In genomic region chr12:46371718-46372130, GRCh38 we compare ENCODE assay signal across 8 cellular contexts. TPM values are rescaled to one million over a fixed set of nuclear protein-coding genes. Genes with fewer than 3 reads are reported as not detected.
A peak's percentile ranks its signal among the peaks of the same experiment; 100 is the strongest.
DNase-seq lines count a peak whose midpoint lies in the region; ATAC-seq and TF ChIP-seq lines count a peak whose summit lies in the region.

No MANE protein-coding gene starts in this region.

- peak overlapping the region; percentile 97 to 100 (median 99) for H3K4me3 Mint-ChIP-seq in CD8-positive, alpha-beta memory T cell

- no peaks in the 10 kb centered on the region for H3K9me3 ChIP-seq in CD8-positive, alpha-beta memory T cell (ENCODE audit: low read length)

- H3K4me1 Mint-ChIP-seq in CD8-positive, alpha-beta memory T cell = peaks cover 59 to 62% (median 61%) of the 10 kb centered on the region in 3 donors

- peak overlapping the region; percentile 95 to 100 (median 99) for H3K27ac Mint-ChIP-seq in CD8-positive, alpha-beta memory T cell

- intact Hi-C loops in sciatic nerve (cut with DNase I) = no loop called here

- H3K4me1 ChIP-seq in CD8-positive, alpha-beta memory T cell (ENCODE audit: insufficient read depth, low read length) = peaks cover 54% of the 10 kb centered on the region

- no peak for TF ChIP-seq CTCF in RWPE1 (conservative IDR thresholded peaks at IDR 0.05; ENCODE audit: low read depth)

- no peaks in the 10 kb centered on the region for H3K27me3 ChIP-seq in CD8-positive, alpha-beta memory T cell (ENCODE audit: insufficient read depth, low read length, poor library complexity, severe bottlenecking)

- POLR2A ChIA-PET in CD8-positive, alpha-beta memory T cell (lab: Charles Lee) = interaction anchor here (0.7 to 2.5 kb wide), 10 partner anchors 11 to 644 kb away, joined by 3 to 20 read pairs (median 4); partner anchors contain the start of gene SLC38A1
- POLR2A ChIA-PET in RWPE1 (lab: Yijun Ruan, JAX; ENCODE audit: low non-redundant PET) = interaction anchor here (0.6 to 1.0 kb wide), 3 partner anchors 110 to 184 kb away, joined by 3 to 4 read pairs (median 3); no protein-coding TSS in a partner anchor

- H3K36me3 ChIP-seq in CD8-positive, alpha-beta memory T cell (ENCODE audit: insufficient read depth, low read length) = peaks cover 30% of the 10 kb centered on the region

- H3K27ac ChIP-seq in CD8-positive, alpha-beta memory T cell (ENCODE audit: low read depth, low read length) = peak overlapping the region; percentile 92
- H3K27ac ChIP-seq in RWPE1 = peak overlapping the region; percentile 98
- H3K27ac ChIP-seq in angular gyrus (ENCODE audit: low read depth, low read length) = peak overlapping the region; percentile 99

- H3K36me3 Mint-ChIP-seq in CD8-positive, alpha-beta memory T cell = peaks cover 8 to 57% (median 13%) of the 10 kb centered on the region in 3 donors

- peaks cover 0 to 16% of the 10 kb centered on the region in 2 donors for H3K27me3 Mint-ChIP-seq in CD8-positive, alpha-beta memory T cell

- H3K4me3 ChIP-seq in CD8-positive, alpha-beta memory T cell (ENCODE audit: low read length) = peak overlapping the region; percentile 90

- ATAC-seq in GM19455 (IDR thresholded peaks at IDR 0.05; ENCODE audit: unreplicated experiment) (peak; percentile 24), HG03565 (IDR thresholded peaks at IDR 0.05; ENCODE audit: unreplicated experiment) (peak; percentile 2), sciatic nerve (peak; percentile 58)

- CTCF ChIA-PET in CD8-positive, alpha-beta memory T cell (lab: Charles Lee) = interaction anchor here (0.8 to 1.6 kb wide), 4 partner anchors 12 to 381 kb away, joined by 3 to 4 read pairs (median 4); no protein-coding TSS in a partner anchor
- CTCF ChIA-PET in RWPE1 (lab: Yijun Ruan, JAX) = interaction anchor here (0.5 to 0.9 kb wide), 4 partner anchors 15 to 305 kb away, joined by 3 to 6 read pairs (median 4); no protein-coding TSS in a partner anchor

- DNase-seq in CD8-positive, alpha-beta memory T cell = peak in 3 of 5 donors; percentile 40 to 79 (median 47)
- DNase-seq in RWPE1 (ENCODE audit: low spot score) = peak; percentile 33
- DNase-seq in hippocampal formation (lab: John Stamatoyannopoulos, UW) = peak; percentile 80
- peak; percentile 81 for DNase-seq in sciatic nerve (ENCODE audit: low spot score)
- DNase-seq in dedifferentiated amniotic fluid mesenchymal stem cell (ENCODE audit: extremely low spot score) = no peak

- H3K9me3 Mint-ChIP-seq in CD8-positive, alpha-beta memory T cell = peaks cover 0 to 2% (median 0%) of the 10 kb centered on the region in 5 donors

RNA-seq across cellular contexts. Expression of gene SLC38A2, which starts 0.8 kb away (rescaled TPM):
- total RNA-seq in CD8-positive, alpha-beta memory T cell = 100 to 1,000 TPM; 198 to 202 TPM
- 58.4 TPM for polyA plus RNA-seq in CD8-positive, alpha-beta memory T cell
- 285 TPM for total RNA-seq in sciatic nerve

Comparison
In these comparisons a context has a peak if more than half of its experiments do, and no peak if none do; other contexts are left out.
1. ATAC-seq: peak in every context shown above with its lines; median percentile 58 in sciatic nerve; 24 in GM19455; 2 in HG03565.